In the genomic region with DNA sequence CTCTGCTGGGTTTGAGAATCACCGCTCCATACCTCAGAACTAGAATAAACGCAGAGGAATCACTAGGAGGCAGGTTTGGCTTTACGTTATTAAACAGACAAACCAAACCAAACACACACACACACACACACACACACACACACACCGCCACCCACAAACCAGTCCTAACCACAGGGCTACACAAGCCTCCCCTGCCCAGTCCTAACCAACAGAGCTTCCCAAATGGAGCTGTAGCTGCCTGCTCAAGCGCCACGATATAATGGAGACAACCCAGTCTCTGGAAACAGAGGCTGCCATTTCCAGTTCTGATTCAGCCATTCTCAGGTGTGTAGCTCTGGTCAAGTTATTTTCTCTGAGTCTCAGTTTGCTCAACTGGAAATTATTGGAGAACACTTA, we compare ENCODE assay signal across 3 cellular contexts.
A peak's percentile ranks its signal among the peaks of the same experiment; 100 is the strongest.
TF ChIP-seq lines count a peak whose summit lies in the region.

No MANE protein-coding gene starts in this region.

TF ChIP-seq in SK-N-SH, 30 proteins besides CTCF, POLR2A, EP300 and RAD21 (continued from another document):
- TF ChIP-seq TEAD4 (IDR thresholded peaks at IDR 0.05; ENCODE audit: borderline replicate concordance, insufficient read depth): no peak
- no peak for TF ChIP-seq YY1 (IDR thresholded peaks at IDR 0.05; ENCODE audit: low read depth)
- no peak for TF ChIP-seq GATA2 (CRISPR knock-in tag; IDR thresholded peaks at IDR 0.05)
- no peak for TF ChIP-seq ELF1 (IDR thresholded peaks at IDR 0.05)
- TF ChIP-seq, protein P1, sequence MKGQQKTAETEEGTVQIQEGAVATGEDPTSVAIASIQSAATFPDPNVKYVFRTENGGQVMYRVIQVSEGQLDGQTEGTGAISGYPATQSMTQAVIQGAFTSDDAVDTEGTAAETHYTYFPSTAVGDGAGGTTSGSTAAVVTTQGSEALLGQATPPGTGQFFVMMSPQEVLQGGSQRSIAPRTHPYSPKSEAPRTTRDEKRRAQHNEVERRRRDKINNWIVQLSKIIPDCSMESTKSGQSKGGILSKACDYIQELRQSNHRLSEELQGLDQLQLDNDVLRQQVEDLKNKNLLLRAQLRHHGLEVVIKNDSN (IDR thresholded peaks at IDR 0.05; ENCODE audit: borderline replicate concordance, low read depth): no peak
- TF ChIP-seq NFIC (IDR thresholded peaks at IDR 0.05; ENCODE audit: borderline replicate concordance): no peak
- TF ChIP-seq CHD2 (IDR thresholded peaks at IDR 0.05; ENCODE audit: low read length, partially characterized antibody): no peak
- TF ChIP-seq TCF12 (IDR thresholded peaks at IDR 0.05): no peak
- no peak for TF ChIP-seq SMC3 (IDR thresholded peaks at IDR 0.05; ENCODE audit: low read depth, low read length)
- no peak for TF ChIP-seq MEF2A (IDR thresholded peaks at IDR 0.05; ENCODE audit: borderline replicate concordance, low read depth)
- TF ChIP-seq POLR2AphosphoS5 (IDR thresholded peaks at IDR 0.05; ENCODE audit: low read depth, low read length): no peak
- no peak for TF ChIP-seq RFX5 (IDR thresholded peaks at IDR 0.05; ENCODE audit: low read length)
- TF ChIP-seq SIN3A (IDR thresholded peaks at IDR 0.05; ENCODE audit: borderline replicate concordance, low read depth, low read length): no peak
- TF ChIP-seq, protein P2, sequence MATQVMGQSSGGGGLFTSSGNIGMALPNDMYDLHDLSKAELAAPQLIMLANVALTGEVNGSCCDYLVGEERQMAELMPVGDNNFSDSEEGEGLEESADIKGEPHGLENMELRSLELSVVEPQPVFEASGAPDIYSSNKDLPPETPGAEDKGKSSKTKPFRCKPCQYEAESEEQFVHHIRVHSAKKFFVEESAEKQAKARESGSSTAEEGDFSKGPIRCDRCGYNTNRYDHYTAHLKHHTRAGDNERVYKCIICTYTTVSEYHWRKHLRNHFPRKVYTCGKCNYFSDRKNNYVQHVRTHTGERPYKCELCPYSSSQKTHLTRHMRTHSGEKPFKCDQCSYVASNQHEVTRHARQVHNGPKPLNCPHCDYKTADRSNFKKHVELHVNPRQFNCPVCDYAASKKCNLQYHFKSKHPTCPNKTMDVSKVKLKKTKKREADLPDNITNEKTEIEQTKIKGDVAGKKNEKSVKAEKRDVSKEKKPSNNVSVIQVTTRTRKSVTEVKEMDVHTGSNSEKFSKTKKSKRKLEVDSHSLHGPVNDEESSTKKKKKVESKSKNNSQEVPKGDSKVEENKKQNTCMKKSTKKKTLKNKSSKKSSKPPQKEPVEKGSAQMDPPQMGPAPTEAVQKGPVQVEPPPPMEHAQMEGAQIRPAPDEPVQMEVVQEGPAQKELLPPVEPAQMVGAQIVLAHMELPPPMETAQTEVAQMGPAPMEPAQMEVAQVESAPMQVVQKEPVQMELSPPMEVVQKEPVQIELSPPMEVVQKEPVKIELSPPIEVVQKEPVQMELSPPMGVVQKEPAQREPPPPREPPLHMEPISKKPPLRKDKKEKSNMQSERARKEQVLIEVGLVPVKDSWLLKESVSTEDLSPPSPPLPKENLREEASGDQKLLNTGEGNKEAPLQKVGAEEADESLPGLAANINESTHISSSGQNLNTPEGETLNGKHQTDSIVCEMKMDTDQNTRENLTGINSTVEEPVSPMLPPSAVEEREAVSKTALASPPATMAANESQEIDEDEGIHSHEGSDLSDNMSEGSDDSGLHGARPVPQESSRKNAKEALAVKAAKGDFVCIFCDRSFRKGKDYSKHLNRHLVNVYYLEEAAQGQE (IDR thresholded peaks at IDR 0.05; ENCODE audit: low read depth, low read length): no peak
- TF ChIP-seq FOXJ3 (CRISPR knock-in tag; IDR thresholded peaks at IDR 0.05): no peak

TF ChIP-seq in SK-N-SH treated with all-trans-retinoic acid at 6 μM for 48 hours, 23 proteins besides CTCF, POLR2A, EP300 and RAD21 (continued from another document and continues in another):
- TF ChIP-seq, protein P3, sequence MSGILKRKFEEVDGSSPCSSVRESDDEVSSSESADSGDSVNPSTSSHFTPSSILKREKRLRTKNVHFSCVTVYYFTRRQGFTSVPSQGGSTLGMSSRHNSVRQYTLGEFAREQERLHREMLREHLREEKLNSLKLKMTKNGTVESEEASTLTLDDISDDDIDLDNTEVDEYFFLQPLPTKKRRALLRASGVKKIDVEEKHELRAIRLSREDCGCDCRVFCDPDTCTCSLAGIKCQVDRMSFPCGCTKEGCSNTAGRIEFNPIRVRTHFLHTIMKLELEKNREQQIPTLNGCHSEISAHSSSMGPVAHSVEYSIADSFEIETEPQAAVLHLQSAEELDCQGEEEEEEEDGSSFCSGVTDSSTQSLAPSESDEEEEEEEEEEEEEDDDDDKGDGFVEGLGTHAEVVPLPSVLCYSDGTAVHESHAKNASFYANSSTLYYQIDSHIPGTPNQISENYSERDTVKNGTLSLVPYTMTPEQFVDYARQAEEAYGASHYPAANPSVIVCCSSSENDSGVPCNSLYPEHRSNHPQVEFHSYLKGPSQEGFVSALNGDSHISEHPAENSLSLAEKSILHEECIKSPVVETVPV (CRISPR knock-in tag; IDR thresholded peaks at IDR 0.05): no peak
- TF ChIP-seq, protein P4, sequence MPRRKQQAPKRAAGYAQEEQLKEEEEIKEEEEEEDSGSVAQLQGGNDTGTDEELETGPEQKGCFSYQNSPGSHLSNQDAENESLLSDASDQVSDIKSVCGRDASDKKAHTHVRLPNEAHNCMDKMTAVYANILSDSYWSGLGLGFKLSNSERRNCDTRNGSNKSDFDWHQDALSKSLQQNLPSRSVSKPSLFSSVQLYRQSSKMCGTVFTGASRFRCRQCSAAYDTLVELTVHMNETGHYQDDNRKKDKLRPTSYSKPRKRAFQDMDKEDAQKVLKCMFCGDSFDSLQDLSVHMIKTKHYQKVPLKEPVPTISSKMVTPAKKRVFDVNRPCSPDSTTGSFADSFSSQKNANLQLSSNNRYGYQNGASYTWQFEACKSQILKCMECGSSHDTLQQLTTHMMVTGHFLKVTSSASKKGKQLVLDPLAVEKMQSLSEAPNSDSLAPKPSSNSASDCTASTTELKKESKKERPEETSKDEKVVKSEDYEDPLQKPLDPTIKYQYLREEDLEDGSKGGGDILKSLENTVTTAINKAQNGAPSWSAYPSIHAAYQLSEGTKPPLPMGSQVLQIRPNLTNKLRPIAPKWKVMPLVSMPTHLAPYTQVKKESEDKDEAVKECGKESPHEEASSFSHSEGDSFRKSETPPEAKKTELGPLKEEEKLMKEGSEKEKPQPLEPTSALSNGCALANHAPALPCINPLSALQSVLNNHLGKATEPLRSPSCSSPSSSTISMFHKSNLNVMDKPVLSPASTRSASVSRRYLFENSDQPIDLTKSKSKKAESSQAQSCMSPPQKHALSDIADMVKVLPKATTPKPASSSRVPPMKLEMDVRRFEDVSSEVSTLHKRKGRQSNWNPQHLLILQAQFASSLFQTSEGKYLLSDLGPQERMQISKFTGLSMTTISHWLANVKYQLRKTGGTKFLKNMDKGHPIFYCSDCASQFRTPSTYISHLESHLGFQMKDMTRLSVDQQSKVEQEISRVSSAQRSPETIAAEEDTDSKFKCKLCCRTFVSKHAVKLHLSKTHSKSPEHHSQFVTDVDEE (CRISPR knock-in tag; IDR thresholded peaks at IDR 0.05): no peak
- TF ChIP-seq ISL1 (CRISPR knock-in tag; IDR thresholded peaks at IDR 0.05): no peak
- TF ChIP-seq ZNF8 (CRISPR knock-in tag; IDR thresholded peaks at IDR 0.05): no peak
- TF ChIP-seq, protein P5, sequence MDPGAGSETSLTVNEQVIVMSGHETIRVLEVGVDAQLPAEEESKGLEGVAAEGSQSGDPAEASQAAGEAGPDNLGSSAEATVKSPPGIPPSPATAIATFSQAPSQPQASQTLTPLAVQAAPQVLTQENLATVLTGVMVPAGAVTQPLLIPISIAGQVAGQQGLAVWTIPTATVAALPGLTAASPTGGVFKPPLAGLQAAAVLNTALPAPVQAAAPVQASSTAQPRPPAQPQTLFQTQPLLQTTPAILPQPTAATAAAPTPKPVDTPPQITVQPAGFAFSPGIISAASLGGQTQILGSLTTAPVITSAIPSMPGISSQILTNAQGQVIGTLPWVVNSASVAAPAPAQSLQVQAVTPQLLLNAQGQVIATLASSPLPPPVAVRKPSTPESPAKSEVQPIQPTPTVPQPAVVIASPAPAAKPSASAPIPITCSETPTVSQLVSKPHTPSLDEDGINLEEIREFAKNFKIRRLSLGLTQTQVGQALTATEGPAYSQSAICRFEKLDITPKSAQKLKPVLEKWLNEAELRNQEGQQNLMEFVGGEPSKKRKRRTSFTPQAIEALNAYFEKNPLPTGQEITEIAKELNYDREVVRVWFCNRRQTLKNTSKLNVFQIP (CRISPR knock-in tag; IDR thresholded peaks at IDR 0.05; ENCODE audit: borderline replicate concordance, low read depth): no peak
- no peak for TF ChIP-seq PPARA (CRISPR knock-in tag; IDR thresholded peaks at IDR 0.05; ENCODE audit: borderline replicate concordance)
- no peak for TF ChIP-seq ZC3H10 (CRISPR knock-in tag; IDR thresholded peaks at IDR 0.05)
- TF ChIP-seq ARNTL (CRISPR knock-in tag; IDR thresholded peaks at IDR 0.05; ENCODE audit: borderline replicate concordance, low read depth): no peak
- no peak for TF ChIP-seq ESRRG (CRISPR knock-in tag; IDR thresholded peaks at IDR 0.05)

TF ChIP-seq in K562, 482 proteins besides CTCF, POLR2A, EP300 and RAD21 (continued from another document and continues in another):
- TF ChIP-seq, protein P6, sequence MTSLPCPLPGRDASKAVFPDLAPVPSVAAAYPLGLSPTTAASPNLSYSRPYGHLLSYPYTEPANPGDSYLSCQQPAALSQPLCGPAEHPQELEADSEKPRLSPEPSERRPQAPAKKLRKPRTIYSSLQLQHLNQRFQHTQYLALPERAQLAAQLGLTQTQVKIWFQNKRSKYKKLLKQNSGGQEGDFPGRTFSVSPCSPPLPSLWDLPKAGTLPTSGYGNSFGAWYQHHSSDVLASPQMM (CRISPR knock-in tag; IDR thresholded peaks at IDR 0.05): no peak
- TF ChIP-seq FOXK1 (CRISPR knock-in tag; IDR thresholded peaks at IDR 0.05; ENCODE audit: borderline replicate concordance): 0 out of 2 replicates have a peak, but pooled peaks have one; percentile 41
- TF ChIP-seq, protein P7, sequence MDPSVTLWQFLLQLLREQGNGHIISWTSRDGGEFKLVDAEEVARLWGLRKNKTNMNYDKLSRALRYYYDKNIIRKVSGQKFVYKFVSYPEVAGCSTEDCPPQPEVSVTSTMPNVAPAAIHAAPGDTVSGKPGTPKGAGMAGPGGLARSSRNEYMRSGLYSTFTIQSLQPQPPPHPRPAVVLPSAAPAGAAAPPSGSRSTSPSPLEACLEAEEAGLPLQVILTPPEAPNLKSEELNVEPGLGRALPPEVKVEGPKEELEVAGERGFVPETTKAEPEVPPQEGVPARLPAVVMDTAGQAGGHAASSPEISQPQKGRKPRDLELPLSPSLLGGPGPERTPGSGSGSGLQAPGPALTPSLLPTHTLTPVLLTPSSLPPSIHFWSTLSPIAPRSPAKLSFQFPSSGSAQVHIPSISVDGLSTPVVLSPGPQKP (CRISPR knock-in tag; IDR thresholded peaks at IDR 0.05): no peak
- TF ChIP-seq HDAC1 (IDR thresholded peaks at IDR 0.05): peak in 1 of 2 experiments; percentile 56; a peak in 1 of 4 replicates
- TF ChIP-seq ARID2 (IDR thresholded peaks at IDR 0.05): peak; percentile 52; the same call in 1 of the 2 replicates
- 0 out of 4 replicates have a peak, but pooled peaks of 1 of the 2 experiments have one; percentile 15 for TF ChIP-seq RCOR1 (IDR thresholded peaks at IDR 0.05; ENCODE audit: borderline replicate concordance in 1 of 2, low read depth in 2 of 2, low read length in 2 of 2)
- TF ChIP-seq TOE1 (IDR thresholded peaks at IDR 0.05; ENCODE audit: borderline replicate concordance): peak; percentile 77
- no peak for TF ChIP-seq TOE1 (CRISPR knock-in tag; IDR thresholded peaks at IDR 0.05; ENCODE audit: borderline replicate concordance, low read depth)
- TF ChIP-seq RNF2 (IDR thresholded peaks at IDR 0.05): no peak
- TF ChIP-seq TCFL5 (CRISPR knock-in tag; conservative IDR thresholded peaks at IDR 0.05): no peak
- TF ChIP-seq NR1H2 (CRISPR knock-in tag; IDR thresholded peaks at IDR 0.05): no peak
- TF ChIP-seq SOX6 (IDR thresholded peaks at IDR 0.05): no peak
- 0 out of 2 replicates have a peak, but pooled peaks have one; percentile 2 for TF ChIP-seq PHF8 (IDR thresholded peaks at IDR 0.05; ENCODE audit: borderline replicate concordance, low read length)
- TF ChIP-seq PTBP1 (IDR thresholded peaks at IDR 0.05; ENCODE audit: low read depth, low read length): no peak
- TF ChIP-seq, protein P8, sequence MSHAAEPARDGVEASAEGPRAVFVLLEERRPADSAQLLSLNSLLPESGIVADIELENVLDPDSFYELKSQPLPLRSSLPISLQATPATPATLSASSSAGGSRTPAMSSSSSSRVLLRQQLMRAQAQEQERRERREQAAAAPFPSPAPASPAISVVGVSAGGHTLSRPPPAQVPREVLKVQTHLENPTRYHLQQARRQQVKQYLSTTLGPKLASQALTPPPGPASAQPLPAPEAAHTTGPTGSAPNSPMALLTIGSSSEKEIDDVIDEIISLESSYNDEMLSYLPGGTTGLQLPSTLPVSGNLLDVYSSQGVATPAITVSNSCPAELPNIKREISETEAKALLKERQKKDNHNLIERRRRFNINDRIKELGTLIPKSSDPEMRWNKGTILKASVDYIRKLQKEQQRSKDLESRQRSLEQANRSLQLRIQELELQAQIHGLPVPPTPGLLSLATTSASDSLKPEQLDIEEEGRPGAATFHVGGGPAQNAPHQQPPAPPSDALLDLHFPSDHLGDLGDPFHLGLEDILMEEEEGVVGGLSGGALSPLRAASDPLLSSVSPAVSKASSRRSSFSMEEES (CRISPR knock-in tag; IDR thresholded peaks at IDR 0.05): no peak
- peak; percentile 97 for TF ChIP-seq THRAP3 (IDR thresholded peaks at IDR 0.05; ENCODE audit: borderline replicate concordance)
- TF ChIP-seq GABPB1 (CRISPR knock-in tag; IDR thresholded peaks at IDR 0.05): 0 out of 2 replicates have a peak, but pooled peaks have one; percentile 7
- TF ChIP-seq KLF10 (CRISPR knock-in tag; IDR thresholded peaks at IDR 0.05): no peak
- TF ChIP-seq HSF4 (CRISPR knock-in tag; IDR thresholded peaks at IDR 0.05; ENCODE audit: borderline replicate concordance): no peak
- peak; percentile 42 for TF ChIP-seq NCOA4 (IDR thresholded peaks at IDR 0.05; ENCODE audit: partially characterized antibody)
- peak; percentile 36 for TF ChIP-seq ARHGAP35 (IDR thresholded peaks at IDR 0.05; ENCODE audit: partially characterized antibody)
- TF ChIP-seq MAZ (CRISPR knock-in tag; conservative IDR thresholded peaks at IDR 0.05 in 1 of 2, IDR thresholded peaks at IDR 0.05 in 1 of 2): no peak
- TF ChIP-seq NCOR1 (IDR thresholded peaks at IDR 0.05): peak; percentile 42; the same call in 1 of the 2 replicates
- TF ChIP-seq, protein P9, sequence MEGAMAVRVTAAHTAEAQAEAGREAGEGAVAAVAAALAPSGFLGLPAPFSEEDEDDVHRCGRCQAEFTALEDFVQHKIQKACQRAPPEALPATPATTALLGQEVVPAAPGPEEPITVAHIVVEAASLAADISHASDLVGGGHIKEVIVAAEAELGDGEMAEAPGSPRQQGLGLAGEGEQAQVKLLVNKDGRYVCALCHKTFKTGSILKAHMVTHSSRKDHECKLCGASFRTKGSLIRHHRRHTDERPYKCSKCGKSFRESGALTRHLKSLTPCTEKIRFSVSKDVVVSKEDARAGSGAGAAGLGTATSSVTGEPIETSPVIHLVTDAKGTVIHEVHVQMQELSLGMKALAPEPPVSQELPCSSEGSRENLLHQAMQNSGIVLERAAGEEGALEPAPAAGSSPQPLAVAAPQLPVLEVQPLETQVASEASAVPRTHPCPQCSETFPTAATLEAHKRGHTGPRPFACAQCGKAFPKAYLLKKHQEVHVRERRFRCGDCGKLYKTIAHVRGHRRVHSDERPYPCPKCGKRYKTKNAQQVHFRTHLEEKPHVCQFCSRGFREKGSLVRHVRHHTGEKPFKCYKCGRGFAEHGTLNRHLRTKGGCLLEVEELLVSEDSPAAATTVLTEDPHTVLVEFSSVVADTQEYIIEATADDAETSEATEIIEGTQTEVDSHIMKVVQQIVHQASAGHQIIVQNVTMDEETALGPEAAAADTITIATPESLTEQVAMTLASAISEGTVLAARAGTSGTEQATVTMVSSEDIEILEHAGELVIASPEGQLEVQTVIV (CRISPR knock-in tag; IDR thresholded peaks at IDR 0.05; ENCODE audit: borderline replicate concordance): no peak
- 0 out of 2 replicates have a peak, but pooled peaks have one; percentile 38 for TF ChIP-seq SMARCE1 (IDR thresholded peaks at IDR 0.05)
- 0 out of 2 replicates have a peak, but pooled peaks have one; percentile 17 for TF ChIP-seq GABPA (tag; conservative IDR thresholded peaks at IDR 0.05; ENCODE audit: low read depth)
- TF ChIP-seq DPF2 (IDR thresholded peaks at IDR 0.05): 0 out of 2 replicates have a peak, but pooled peaks have one; percentile 35
- 0 out of 2 replicates have a peak, but pooled peaks have one; percentile 7 for TF ChIP-seq RAD51 (IDR thresholded peaks at IDR 0.05; ENCODE audit: borderline replicate concordance, low read depth)
